Comparison of ENCODE assay signal across 8 cellular contexts in the genomic region with DNA sequence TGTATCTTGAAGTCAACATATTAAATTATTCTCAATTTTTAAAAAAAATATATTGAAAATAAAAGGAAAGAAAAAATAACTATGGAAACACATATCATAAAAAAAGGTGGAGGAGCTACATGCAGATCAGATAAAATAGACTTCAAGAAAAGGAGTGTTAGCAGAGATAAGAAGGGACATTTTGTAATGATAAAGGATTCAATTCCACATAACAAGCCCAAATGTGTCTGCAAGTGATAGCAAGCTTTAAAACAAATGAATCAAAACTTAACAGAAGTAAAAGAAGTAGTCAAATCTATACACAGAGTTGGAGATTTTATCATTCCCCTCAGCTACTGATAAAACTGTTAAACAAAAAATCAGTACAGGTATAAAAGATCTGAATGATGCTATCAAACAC.
"Had no signal": no experiment of that assay in that cellular context is flagged by ENCODE, and none has a peak within 500 bp of the region (broad histone marks: within the 10 kb centered on the region; RNA-seq: fewer than 3 reads in every experiment).

No MANE protein-coding gene starts in this region.

- H3K27ac ChIP-seq: HL-60 had no signal

- FAIRE-seq: H1, H54, HepG2 had no signal

- H3K4me3 ChIP-seq: GM23338 had no signal

- ATAC-seq: GM23338, HepG2 had no signal

- DNase-seq: H9, HCEC 1CT, KG1 had no signal
